9 cellular contexts compared by ENCODE assay signal in genomic region chr1:101238041-101238515, GRCh38. TPM values are rescaled to one million over a fixed set of nuclear protein-coding genes. Genes with fewer than 3 reads are reported as not detected.
A peak's percentile ranks its signal among the peaks of the same experiment; 100 is the strongest.
DNase-seq lines count a peak whose midpoint lies in the region; ATAC-seq, FAIRE-seq and TF ChIP-seq lines count a peak whose summit lies in the region.
"Had no signal": no experiment of that assay in that cellular context is flagged by ENCODE, and none has a peak within 500 bp of the region (broad histone marks: within the 10 kb centered on the region; RNA-seq: fewer than 3 reads in every experiment).

No MANE protein-coding gene starts in this region.

- no peak overlapping the region for H4K91ac ChIP-seq in H1 (replicated peaks; ENCODE audit: insufficient read length, low read length)

- peak overlapping the region; percentile 14 for H3K4ac ChIP-seq in H1 (replicated peaks; ENCODE audit: insufficient read length, low read depth, low read length)

- peak overlapping the region; percentile 89 to 96 for H3K4me2 ChIP-seq in H1 (ENCODE audit: insufficient read depth in 1 of 2, low read depth in 2 of 2, low read length in 2 of 2)

- H3K27ac ChIP-seq in H1 (ENCODE audit: low read depth, low read length) (no peak overlapping the region), psoas muscle (peak overlapping the region; percentile 46), WERI-Rb-1 (no peak overlapping the region)
- H3K27ac ChIP-seq: A549 had no signal

- no peak overlapping the region for H3K23ac ChIP-seq in H1 (ENCODE audit: insufficient read length)

- CTCF ChIA-PET in H1 (lab: Charles Lee; ENCODE audit: partially characterized antibody) = interaction anchor here (0.6 to 5.0 kb wide), 40 partner anchors 9 to 1428 kb away, joined by 3 to 41 read pairs (median 4); no protein-coding TSS in a partner anchor

- no peak for FAIRE-seq in H1 (lab: Jason Lieb, UNC)
- FAIRE-seq: A549 had no signal

- H2BK120ac ChIP-seq in H1 (replicated peaks; ENCODE audit: low read depth, low read length) = no peak overlapping the region

- H3K9me3 ChIP-seq in H1 (ENCODE audit: insufficient read depth in 2 of 2, low read depth in 1 of 2, low read length in 1 of 2) (no peaks in the 10 kb centered on the region), psoas muscle (no peaks in the 10 kb centered on the region), WERI-Rb-1 (ENCODE audit: severe bottlenecking) (no peaks in the 10 kb centered on the region)
- H3K9me3 ChIP-seq: A549 had no signal

- no peak overlapping the region for H4K8ac ChIP-seq in H1 (ENCODE audit: extremely low read depth, insufficient read depth, low read length)

- DNase-seq in NCI-H2029 (lab: John Stamatoyannopoulos, UW) = peak; percentile 6
- no peak for DNase-seq in NCI-H2029 treated with DMSO at 0.1 percent for 48 hours (lab: John Stamatoyannopoulos, UW)
- DNase-seq in activated CD4-positive, alpha-beta T cell treated with anti-CD3 and anti-CD28 coated beads, Interleukin-2, amount 50 U/mL, for 1 hour = peak; percentile 60
- no peak for DNase-seq in H1 (ENCODE audit: low read depth in 1 of 2, low spot score in 2 of 2)
- no peak for DNase-seq in psoas muscle
- no peak for DNase-seq in WERI-Rb-1
- no peak for DNase-seq in NCI-H2227 treated with DMSO at 0.1 percent for 48 hours (lab: John Stamatoyannopoulos, UW)
- DNase-seq in NCI-H187 treated with DMSO at 0.1 percent for 48 hours (lab: John Stamatoyannopoulos, UW) = no peak

- H3K9ac ChIP-seq in H1 (replicated peaks in 1 of 4; ENCODE audit: extremely low read depth in 1 of 4, low read depth in 3 of 4, low read length in 3 of 4) = no peak overlapping the region

- H3K23me2 ChIP-seq in H1 (ENCODE audit: low read depth, low read length) = peaks cover 18% of the 10 kb centered on the region

- H3K36me3 ChIP-seq in H1 (ENCODE audit: control insufficient read depth in 2 of 4, insufficient read depth in 4 of 4, low read length in 3 of 4) (peaks cover 0 to 2% (median 0%) of the 10 kb centered on the region in 4 experiments; a peak in 1 of 8 replicates), psoas muscle (ENCODE audit: insufficient read depth in 1 of 2, low read depth in 1 of 2) (peaks cover 0 to 5% of the 10 kb centered on the region in 2 donors), WERI-Rb-1 (no peaks in the 10 kb centered on the region)

- TF ChIP-seq RAD21 in H1 (IDR thresholded peaks at IDR 0.05 in 1 of 2, conservative IDR thresholded peaks at IDR 0.05 in 1 of 2; ENCODE audit: low read depth in 2 of 2, low read length in 2 of 2) = no peak

- no peak overlapping the region for H3K14ac ChIP-seq in H1 (ENCODE audit: insufficient read length)

- H2BK15ac ChIP-seq in H1 (ENCODE audit: low read length) = no peak overlapping the region

- no peak overlapping the region for H4K5ac ChIP-seq in H1 (ENCODE audit: insufficient read length, low read depth, low read length)

- H2BK20ac ChIP-seq in H1 (ENCODE audit: low read length) = no peak overlapping the region

- H2AFZ ChIP-seq in H1 (ENCODE audit: low read length) = no peak overlapping the region

- H2AK5ac ChIP-seq in H1 (ENCODE audit: low read depth, low read length) = no peak overlapping the region

- H3K56ac ChIP-seq in H1 (replicated peaks; ENCODE audit: insufficient read length, low read depth, low read length) = no peak overlapping the region

- POLR2A ChIA-PET in H1 (lab: Charles Lee; ENCODE audit: partially characterized antibody) = interaction anchor here (1.7 kb wide), 1 partner anchor 24 kb away, joined by 3 read pairs; no protein-coding TSS in a partner anchor

- WGBS in H1 (ENCODE audit: extremely low coverage in 1 of 2, insufficient coverage in 1 of 2, insufficient read length in 1 of 2, insufficient replicate concordance in 2 of 2, low coverage in 1 of 2, low lambda C conversion rate in 2 of 2, missing lambda C conversion rate in 1 of 2), 2 experiments = 9% methylated on average over 8 of the region's 13 CpGs; no CpG with 5 or more reads in 1 of the 2 experiments
- 19 to 23% (median 22%) methylated on average over 13 of the region's 13 CpGs for WGBS in psoas muscle, 3 donors

- no peak for TF ChIP-seq POLR2A in H1 (IDR thresholded peaks at IDR 0.05; ENCODE audit: control extremely low read depth in 1 of 2, low read depth in 2 of 2, low read length in 2 of 2)

- H3K18ac ChIP-seq in H1 (ENCODE audit: extremely low read depth, low read length) = no peak overlapping the region; the same call in 1 of the 2 replicates

- H3K4me3 ChIP-seq in H1 (ENCODE audit: extremely low read depth in 1 of 4, insufficient read depth in 2 of 4, low read depth in 3 of 4, low read length in 4 of 4) (peak overlapping the region in 2 of 4 experiments; percentile 58 to 73; a peak in 3 of 8 replicates), psoas muscle (peak overlapping the region; percentile 79), WERI-Rb-1 (ENCODE audit: low read depth, low read length) (no peak overlapping the region)

- ATAC-seq in psoas muscle = no peak

- H3K27me3 ChIP-seq in H1 (replicated peaks in 1 of 4; ENCODE audit: control insufficient read depth in 3 of 4, extremely low read depth in 1 of 4, insufficient read depth in 3 of 4, low read length in 3 of 4) (peaks cover 0 to 27% (median 13%) of the 10 kb centered on the region in 4 experiments; a peak in 5 of 7 replicates), psoas muscle (ENCODE audit: insufficient read depth in 3 of 3, low read length in 2 of 3) (peaks cover 0 to 45% (median 4%) of the 10 kb centered on the region in 3 donors), WERI-Rb-1 (ENCODE audit: insufficient read depth, low read depth, severe bottlenecking) (peaks cover 64% of the 10 kb centered on the region)

- H3K79me1 ChIP-seq in H1 (ENCODE audit: low read depth, low read length) = no peaks in the 10 kb centered on the region

- intact Hi-C loops in psoas muscle (cut with DNase I) = loop anchor here (2.0 to 10.0 kb wide), 3 partner anchors 213 to 316 kb away; partner anchors contain the start of gene DPH5 (in 2 of the 2)

- H3K4me1 ChIP-seq in H1 (replicated peaks in 1 of 4; ENCODE audit: control insufficient read depth in 3 of 4, insufficient read depth in 4 of 4, low read length in 3 of 4) (peaks cover 0 to 10% (median 6%) of the 10 kb centered on the region in 4 experiments; a peak in 5 of 7 replicates), psoas muscle (peaks cover 6% of the 10 kb centered on the region)

- no peak for TF ChIP-seq EP300 in H1 (IDR thresholded peaks at IDR 0.05; ENCODE audit: borderline replicate concordance in 1 of 2, low read depth in 2 of 2, low read length in 2 of 2)

- H2BK12ac ChIP-seq in H1 (ENCODE audit: low read depth, low read length) = 0 out of 2 replicates have a peak overlapping the region, but pooled peaks have one; percentile 39

- H4K20me1 ChIP-seq in H1 (replicated peaks in 1 of 2; ENCODE audit: control insufficient read depth in 1 of 2, insufficient read depth in 2 of 2, low read length in 2 of 2) = no peaks in the 10 kb centered on the region

- TF ChIP-seq CTCF in H1 (IDR thresholded peaks at IDR 0.05; ENCODE audit: control extremely low read depth in 1 of 3, insufficient read depth in 1 of 3, low read depth in 1 of 3, low read length in 3 of 3) = no peak
- no peak for TF ChIP-seq CTCF in psoas muscle (IDR thresholded peaks at IDR 0.05)
- TF ChIP-seq CTCF in WERI-Rb-1 (IDR thresholded peaks at IDR 0.05; ENCODE audit: low read depth, low read length) = no peak

- H3K79me2 ChIP-seq in H1 (ENCODE audit: control insufficient read depth in 1 of 2, insufficient read depth in 2 of 2, low read length in 2 of 2) = no peaks in the 10 kb centered on the region

- H2BK5ac ChIP-seq in H1 (ENCODE audit: low read depth, low read length) = no peak overlapping the region

TF ChIP-seq in H1, 55 proteins besides CTCF, POLR2A, EP300 and RAD21:
- TF ChIP-seq MAX (IDR thresholded peaks at IDR 0.05) = no peak

RNA-seq across cellular contexts. Expression of gene S1PR1, which starts 1.3 kb away (rescaled TPM):
- 3.1 and 3.5 TPM in 2 replicates for total RNA-seq in H1 (2021; fragmentation: NEBNext Ultra II Directional; extraction: Animal tissue kit (Norgen Biotek cat#: 25700))
- 4.7 and 5.5 TPM in 2 replicates for polyA plus RNA-seq in H1 (2011; rRNA removed)
- polyA plus RNA-seq in H1 (2011; cell fraction: cytosol; rRNA removed) = 3.7 TPM
- 6.2 TPM for polyA plus RNA-seq in H1 (2011; cell fraction: nucleus; rRNA removed)
- polyA plus RNA-seq in H1 (2012, experiment 1 of 2) = 2.0 to 3.5 TPM (median 2.6 TPM) in 4 replicates
- polyA plus RNA-seq in H1 (2012, experiment 2 of 2) = 1.3 TPM
- polyA plus RNA-seq in H1 (2013, experiment 1 of 2) = 3.3 TPM
- 3.7 TPM for polyA plus RNA-seq in H1 (2013, experiment 2 of 2)
- polyA minus RNA-seq in H1 (2011; rRNA and poly(A)+ RNA removed) = 6.7 and 8.4 TPM in 2 replicates
- polyA minus RNA-seq in H1 (2011; cell fraction: cytosol; rRNA and poly(A)+ RNA removed) = 3.3 TPM
- polyA minus RNA-seq in H1 (2011; cell fraction: nucleus; rRNA and poly(A)+ RNA removed) = 10.8 TPM
- total RNA-seq in psoas muscle = 10 to 100 TPM; 22.3 to 35.7 (median 25.0) TPM
- 10 to 100 TPM; 21.9 to 26.6 (median 25.8) TPM for polyA plus RNA-seq in psoas muscle

Comparison
In these comparisons a context has a peak if more than half of its experiments do, and no peak if none do; other contexts are left out.
1. DNase-seq: peak in NCI-H2029 (single experiment) and activated CD4-positive, alpha-beta T cell treated with anti-CD3 and anti-CD28 coated beads, Interleukin-2, amount 50 U/mL, for 1 hour (single experiment); none in NCI-H2029 treated with DMSO at 0.1 percent for 48 hours (single experiment), H1 (0 of 2), psoas muscle (0 of 2), WERI-Rb-1 (single experiment), NCI-H2227 treated with DMSO at 0.1 percent for 48 hours (single experiment) and NCI-H187 treated with DMSO at 0.1 percent for 48 hours (single experiment).